16 cellular contexts compared by ENCODE assay signal in the genomic region with DNA sequence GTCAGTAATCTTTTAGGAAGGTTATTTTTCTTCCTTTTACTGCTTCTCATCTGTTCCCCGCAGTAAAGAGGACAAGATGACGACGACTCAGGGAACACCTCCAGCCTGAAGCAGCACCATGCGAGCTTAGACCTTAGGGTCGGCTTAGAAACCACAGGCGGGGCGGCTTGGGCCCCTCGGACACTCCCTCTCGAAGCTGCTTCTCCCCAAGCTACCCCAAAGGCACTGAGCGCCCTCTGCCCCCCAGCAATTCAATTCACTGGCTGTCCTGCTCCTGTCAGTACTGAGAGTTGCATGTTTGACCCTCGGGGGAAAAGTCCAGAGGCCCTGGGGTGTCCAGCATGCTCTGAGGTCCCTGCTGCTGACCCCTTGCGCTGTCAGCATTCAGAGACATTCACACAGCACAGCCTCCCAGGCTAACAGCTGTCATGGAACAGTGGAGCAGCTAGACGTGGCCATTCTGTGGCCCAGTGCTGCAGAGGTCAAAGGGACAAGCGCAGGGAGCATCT.
DNase-seq lines count a peak whose midpoint lies in the region; ATAC-seq, FAIRE-seq and TF ChIP-seq lines count a peak whose summit lies in the region.
"Had no signal": no experiment of that assay in that cellular context is flagged by ENCODE, and none has a peak within 500 bp of the region (broad histone marks: within the 10 kb centered on the region; RNA-seq: fewer than 3 reads in every experiment).

No MANE protein-coding gene starts in this region.

- H3K27ac Mint-ChIP-seq in osteocyte (ENCODE audit: unreplicated experiment), result peak overlapping the region; percentile 96
- H3K27ac Mint-ChIP-seq: activated naive CD8-positive, alpha-beta T cell treated with anti-CD3 and anti-CD28 coated beads, Interleukin-2, amount 50 U/mL, for 24 hours; effector memory CD8-positive, alpha-beta T cell had no signal

- peak overlapping the region in 9 of 12 donors; percentile 22 to 84 (median 71) for H3K27ac ChIP-seq in heart left ventricle
- H3K27ac ChIP-seq in left ventricle myocardium inferior (replicated peaks), result peak overlapping the region; percentile 81
- H3K27ac ChIP-seq in vagina, result peak overlapping the region; percentile 91
- H3K27ac ChIP-seq: KMS-11, neutrophil had no signal

- no peak for TF ChIP-seq CTCF in heart left ventricle (IDR thresholded peaks at IDR 0.05)
- TF ChIP-seq CTCF in left ventricle myocardium inferior (IDR thresholded peaks at IDR 0.05; ENCODE audit: borderline replicate concordance), result no peak
- TF ChIP-seq CTCF in osteocyte (IDR thresholded peaks at IDR 0.05), result no peak
- no peak for TF ChIP-seq CTCF in vagina (IDR thresholded peaks at IDR 0.05)

- H3K9me3 Mint-ChIP-seq in osteocyte (ENCODE audit: unreplicated experiment), result no peaks in the 10 kb centered on the region

- H3K9me3 ChIP-seq in heart left ventricle (peaks cover 0 to 8% (median 0%) of the 10 kb centered on the region in 12 donors), left ventricle myocardium inferior (replicated peaks) (no peaks in the 10 kb centered on the region), vagina (no peaks in the 10 kb centered on the region)
- H3K9me3 ChIP-seq: neutrophil had no signal

- intact Hi-C loops in heart left ventricle (cut with DNase I) (loop anchor here in 4 of 10 donors (5.0 to 10.0 kb wide), 5 partner anchors 61 to 123 kb away; no protein-coding TSS in a partner anchor), cardiac septum (cut with DNase I) (loop anchor here (10.0 kb wide), 1 partner anchor 123 kb away; no protein-coding TSS in a partner anchor), left ventricle myocardium inferior (cut with micrococcal nuclease) (no loop called here), vagina (cut with DNase I) (loop anchor here (5.0 to 10.0 kb wide), 2 partner anchors 47 to 109 kb away; no protein-coding TSS in a partner anchor)

- no peaks in the 10 kb centered on the region for H3K27me3 Mint-ChIP-seq in osteocyte (ENCODE audit: unreplicated experiment)

- no peak for FAIRE-seq in frontal cortex (lab: Jason Lieb, UNC)
- FAIRE-seq: GM12892, TTC549 had no signal

- H3K4me1 ChIP-seq in heart left ventricle, result peaks cover 18 to 76% (median 58%) of the 10 kb centered on the region in 12 donors
- H3K4me1 ChIP-seq in left ventricle myocardium inferior, result peaks cover 83% of the 10 kb centered on the region
- H3K4me1 ChIP-seq in vagina, result peaks cover 83% of the 10 kb centered on the region

- 83 to 90% (median 88%) methylated on average over 14 of the region's 14 CpGs for WGBS in heart left ventricle, 4 donors

- TF ChIP-seq POLR2A in heart left ventricle (IDR thresholded peaks at IDR 0.05), result no peak
- no peak for TF ChIP-seq POLR2A in vagina (IDR thresholded peaks at IDR 0.05)

- peaks cover 81% of the 10 kb centered on the region for H3K4me1 Mint-ChIP-seq in osteocyte (ENCODE audit: unreplicated experiment)

- no peak overlapping the region for H3K4me3 Mint-ChIP-seq in osteocyte (ENCODE audit: unreplicated experiment)
- H3K4me3 Mint-ChIP-seq: activated naive CD8-positive, alpha-beta T cell treated with anti-CD3 and anti-CD28 coated beads, Interleukin-2, amount 50 U/mL, for 24 hours; effector memory CD8-positive, alpha-beta T cell had no signal

- H3K36me3 ChIP-seq in heart left ventricle (no peaks in the 10 kb centered on the region), left ventricle myocardium inferior (no peaks in the 10 kb centered on the region), vagina (no peaks in the 10 kb centered on the region)
- H3K36me3 ChIP-seq: neutrophil had no signal

- no peak for ATAC-seq in heart left ventricle
- ATAC-seq: activated naive CD8-positive, alpha-beta T cell treated with anti-CD3 and anti-CD28 coated beads, Interleukin-2, amount 50 U/mL, for 24 hours; effector memory CD8-positive, alpha-beta T cell had no signal

- peak in 2 of 5 donors; percentile 44 to 64 for DNase-seq in heart left ventricle
- no peak for DNase-seq in cardiac septum (ENCODE audit: low spot score)
- no peak for DNase-seq in left ventricle myocardium inferior
- peak; percentile 74 for DNase-seq in osteocyte (ENCODE audit: extremely low spot score, unreplicated experiment)
- no peak for DNase-seq in vagina (ENCODE audit: extremely low spot score in 2 of 2)
- no peak for DNase-seq in SHP77 treated with DMSO at 0.1 percent for 48 hours (lab: John Stamatoyannopoulos, UW)
- DNase-seq in frontal cortex (ENCODE audit: low spot score in 2 of 2), result no peak
- DNase-seq in NCI-H187 (lab: John Stamatoyannopoulos, UW), result no peak
- DNase-seq: activated naive CD8-positive, alpha-beta T cell treated with anti-CD3 and anti-CD28 coated beads, Interleukin-2, amount 50 U/mL, for 24 hours; DMS153; effector memory CD8-positive, alpha-beta T cell; OCI-M1 had no signal

- H3K4me3 ChIP-seq in heart left ventricle (no peak overlapping the region), left ventricle myocardium inferior (no peak overlapping the region), vagina (no peak overlapping the region)

- H3K27me3 ChIP-seq in heart left ventricle (no peaks in the 10 kb centered on the region), left ventricle myocardium inferior (ENCODE audit: low read depth) (no peaks in the 10 kb centered on the region), vagina (no peaks in the 10 kb centered on the region)
- H3K27me3 ChIP-seq: neutrophil had no signal

- H3K36me3 Mint-ChIP-seq in osteocyte (ENCODE audit: unreplicated experiment), result no peaks in the 10 kb centered on the region
